7 cellular contexts compared by ENCODE assay signal in the genomic region with DNA sequence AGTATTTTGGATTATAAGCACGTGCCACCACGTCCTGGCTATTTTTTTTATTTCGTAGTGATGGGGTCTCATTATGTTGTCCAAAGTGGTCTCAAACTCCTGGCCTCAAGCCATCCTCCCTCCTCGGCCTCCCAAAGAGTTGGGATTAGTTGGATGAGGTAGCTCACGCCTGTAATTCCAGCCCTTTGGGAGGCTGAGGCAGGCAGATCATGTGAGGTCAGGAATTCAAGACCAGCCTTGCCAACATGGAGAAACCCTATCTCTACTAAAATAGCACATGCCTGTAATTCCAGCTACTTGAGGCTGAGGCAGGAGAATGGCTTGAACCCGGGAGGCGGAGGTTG. TPM values are rescaled to one million over a fixed set of nuclear protein-coding genes. Genes with fewer than 3 reads are reported as not detected.
DNase-seq lines count a peak whose midpoint lies in the region; ATAC-seq and TF ChIP-seq lines count a peak whose summit lies in the region.

No MANE protein-coding gene starts in this region.

- no peak for TF ChIP-seq CTCF in stomach (IDR thresholded peaks at IDR 0.05)

- H3K4me3 ChIP-seq in stomach: peak overlapping the region; percentile 29 to 45 (median 40)

- TF ChIP-seq EP300 in stomach (IDR thresholded peaks at IDR 0.05): no peak

- peak overlapping the region; percentile 97 for H3K27ac ChIP-seq in layer of hippocampus (ENCODE audit: low read depth, low read length)
- H3K27ac ChIP-seq in stomach: peak overlapping the region; percentile 87 to 96 (median 92)

- no peak overlapping the region for H3K27ac Mint-ChIP-seq in IgD-negative memory B cell
- H3K27ac Mint-ChIP-seq in activated naive CD8-positive, alpha-beta T cell treated with anti-CD3 and anti-CD28 coated beads for 36 hours: peak overlapping the region; percentile 74

- ATAC-seq in GM19023 (IDR thresholded peaks at IDR 0.05; ENCODE audit: unreplicated experiment): no peak
- ATAC-seq in activated CD4-positive, CD25-positive, alpha-beta regulatory T cell treated with anti-CD3 and anti-CD28 coated beads, Interleukin-2, amount 50 U/mL, for 24 hours: no peak

- no peaks in the 10 kb centered on the region for H3K27me3 Mint-ChIP-seq in IgD-negative memory B cell
- H3K27me3 Mint-ChIP-seq in activated naive CD8-positive, alpha-beta T cell treated with anti-CD3 and anti-CD28 coated beads for 36 hours: no peaks in the 10 kb centered on the region

- no peak for DNase-seq in activated naive CD8-positive, alpha-beta T cell treated with anti-CD3 and anti-CD28 coated beads for 36 hours
- DNase-seq in stomach: no peak
- no peak for DNase-seq in AG08395 (ENCODE audit: low spot score)

- no peaks in the 10 kb centered on the region for H3K9me3 ChIP-seq in stomach

- peak overlapping the region; percentile 71 to 92 (median 85) for H3K4me3 Mint-ChIP-seq in IgD-negative memory B cell
- no peak overlapping the region for H3K4me3 Mint-ChIP-seq in activated naive CD8-positive, alpha-beta T cell treated with anti-CD3 and anti-CD28 coated beads for 36 hours

- intact Hi-C loops in stomach (cut with DNase I; ENCODE audit: low total_unique reads): no loop called here

- H3K4me1 Mint-ChIP-seq in IgD-negative memory B cell: peaks cover 0 to 7% (median 5%) of the 10 kb centered on the region in 3 donors
- peaks cover 3% of the 10 kb centered on the region for H3K4me1 Mint-ChIP-seq in activated naive CD8-positive, alpha-beta T cell treated with anti-CD3 and anti-CD28 coated beads for 36 hours

- H3K36me3 Mint-ChIP-seq in IgD-negative memory B cell: no peaks in the 10 kb centered on the region
- H3K36me3 Mint-ChIP-seq in activated naive CD8-positive, alpha-beta T cell treated with anti-CD3 and anti-CD28 coated beads for 36 hours: no peaks in the 10 kb centered on the region

- no peak for TF ChIP-seq POLR2A in stomach (IDR thresholded peaks at IDR 0.05)

- no peaks in the 10 kb centered on the region for H3K9me3 Mint-ChIP-seq in IgD-negative memory B cell
- no peaks in the 10 kb centered on the region for H3K9me3 Mint-ChIP-seq in activated naive CD8-positive, alpha-beta T cell treated with anti-CD3 and anti-CD28 coated beads for 36 hours

- no peaks in the 10 kb centered on the region for H3K36me3 ChIP-seq in stomach

- peaks cover 12 to 22% (median 18%) of the 10 kb centered on the region in 4 donors for H3K4me1 ChIP-seq in stomach

- 62 to 77% (median 70%) methylated on average over 7 of the region's 7 CpGs for WGBS in stomach, 5 donors

- no peaks in the 10 kb centered on the region for H3K27me3 ChIP-seq in layer of hippocampus (ENCODE audit: control insufficient read depth, insufficient read depth, low read length)
- H3K27me3 ChIP-seq in stomach: no peaks in the 10 kb centered on the region

RNA-seq across cellular contexts. Expression of a gene that starts 21.8 kb away (rescaled TPM):
- 3.5 TPM for polyA plus RNA-seq in IgD-negative memory B cell
- total RNA-seq in activated naive CD8-positive, alpha-beta T cell treated with anti-CD3 and anti-CD28 coated beads for 36 hours: 100 to 1,000 TPM; 155 to 157 TPM
- 10 to 100 TPM; 28.6 to 64.6 (median 56.2) TPM for total RNA-seq in stomach
- polyA plus RNA-seq in stomach: 10 to 100 TPM; 26.7 to 42.5 (median 41.2) TPM

RNA-seq across cellular contexts. Expression of a gene that starts 28.9 kb away (rescaled TPM):
- polyA plus RNA-seq in IgD-negative memory B cell (not detected), stomach (under 1 TPM in 1 of 3 donors, not detected in 2; 0.80 TPM)
- total RNA-seq in activated naive CD8-positive, alpha-beta T cell treated with anti-CD3 and anti-CD28 coated beads for 36 hours: under 1 TPM; 0.37 to 0.40 TPM
- total RNA-seq in stomach: under 1 TPM in 1 of 5 donors, not detected in 4; 0.37 TPM

RNA-seq across cellular contexts. Expression of a gene that starts 44.2 kb away (rescaled TPM):
- polyA plus RNA-seq in IgD-negative memory B cell (4.1 TPM), stomach (1 to 10 TPM in 2 of 3 donors, under 1 TPM in 1; 0.46 to 7.1 (median 1.3) TPM)
- total RNA-seq in activated naive CD8-positive, alpha-beta T cell treated with anti-CD3 and anti-CD28 coated beads for 36 hours: 1 to 10 TPM; 2.6 to 3.5 TPM
- 1 to 10 TPM in 1 of 5 donors, not detected in 4; 1.4 TPM for total RNA-seq in stomach
